ENCODE assay signal across 14 cellular contexts in genomic region chr1:59204001-59204400, GRCh38.
DNase-seq lines count a peak whose midpoint lies in the region; ATAC-seq and TF ChIP-seq lines count a peak whose summit lies in the region.
"Had no signal": no experiment of that assay in that cellular context is flagged by ENCODE, and none has a peak within 500 bp of the region (broad histone marks: within the 10 kb centered on the region; RNA-seq: fewer than 3 reads in every experiment).

No MANE protein-coding gene starts in this region.

- no peaks in the 10 kb centered on the region for H3K27me3 ChIP-seq in colonic mucosa
- H3K27me3 ChIP-seq in gastrocnemius medialis, result no peaks in the 10 kb centered on the region
- H3K27me3 ChIP-seq in esophagus muscularis mucosa, result no peaks in the 10 kb centered on the region

- WGBS in esophagus muscularis mucosa, result 63% methylated on average over 1 of the region's 1 CpG

- TF ChIP-seq CTCF in colonic mucosa (IDR thresholded peaks at IDR 0.05), result no peak
- TF ChIP-seq CTCF in gastrocnemius medialis (IDR thresholded peaks at IDR 0.05 in 4 of 5, conservative IDR thresholded peaks at IDR 0.05 in 1 of 5), result no peak
- no peak for TF ChIP-seq CTCF in esophagus muscularis mucosa (IDR thresholded peaks at IDR 0.05)

- in situ Hi-C loops in gastrocnemius medialis (cut with MboI; ENCODE audit: low sequenced_read_pairs in 4 of 4), result no loop called here

- H3K4me1 ChIP-seq in colonic mucosa, result peaks cover 8% of the 10 kb centered on the region
- peaks cover 0 to 12% of the 10 kb centered on the region in 2 donors for H3K4me1 ChIP-seq in gastrocnemius medialis
- peaks cover 0 to 8% (median 3%) of the 10 kb centered on the region in 4 donors for H3K4me1 ChIP-seq in esophagus muscularis mucosa

- H3K27ac ChIP-seq in colonic mucosa (peak overlapping the region; percentile 37), gastrocnemius medialis (peak overlapping the region; percentile 19 to 40 (median 31)), esophagus muscularis mucosa (replicated peaks in 1 of 4) (peak overlapping the region in 1 of 4 donors; percentile 10)

- intact Hi-C loops in colonic mucosa (cut with DNase I) (no loop called here), left ventricle myocardium superior (cut with micrococcal nuclease) (no loop called here), gastrocnemius medialis (cut with DNase I; ENCODE audit: low total_unique reads) (no loop called here), esophagus muscularis mucosa (cut with DNase I) (no loop called here)

- no peaks in the 10 kb centered on the region for H3K9me3 ChIP-seq in colonic mucosa
- no peaks in the 10 kb centered on the region for H3K9me3 ChIP-seq in gastrocnemius medialis
- H3K9me3 ChIP-seq in esophagus muscularis mucosa, result peaks cover 0 to 6% (median 3%) of the 10 kb centered on the region in 4 donors

- H3K9ac ChIP-seq in colonic mucosa (ENCODE audit: low read depth in 2 of 2, low read length in 2 of 2), result no peak overlapping the region

- TF ChIP-seq POLR2A in gastrocnemius medialis (IDR thresholded peaks at IDR 0.05) (no peak), esophagus muscularis mucosa (IDR thresholded peaks at IDR 0.05; ENCODE audit: low read depth) (no peak)

- ATAC-seq in left ventricle myocardium superior (peak; percentile 95), gastrocnemius medialis (peak; percentile 78 to 90), HG03354 (IDR thresholded peaks at IDR 0.05; ENCODE audit: poor library complexity, severe bottlenecking, unreplicated experiment) (no peak)
- ATAC-seq: stimulated activated memory B cell treated with anti-CD40 and anti-IgM and Interleukin-4, amounts not matched to agents 10 μg/mL and 1 μg/mL and 100 μg/mL, for 72 hours had no signal

- H3K4me3 ChIP-seq in colonic mucosa (no peak overlapping the region), gastrocnemius medialis (no peak overlapping the region), esophagus muscularis mucosa (no peak overlapping the region)

- no peak for TF ChIP-seq EP300 in esophagus muscularis mucosa (IDR thresholded peaks at IDR 0.05)

- DNase-seq in HuH-7.5 (ENCODE audit: low spot score), result peak; percentile 13
- DNase-seq in colonic mucosa, result peak; percentile 70
- peak; percentile 67 for DNase-seq in left ventricle myocardium superior
- peak; percentile 36 to 58 for DNase-seq in gastrocnemius medialis
- DNase-seq in T-helper 1 cell, result no peak
- DNase-seq in esophagus muscularis mucosa (ENCODE audit: extremely low spot score), result no peak
- no peak for DNase-seq in NCI-H82 treated with DMSO at 0.1 percent for 48 hours (lab: John Stamatoyannopoulos, UW; ENCODE audit: unreplicated experiment)
- DNase-seq: activated CD4-positive, alpha-beta T cell treated with anti-CD3 and anti-CD28 coated beads, Interleukin-2, amount 50 U/mL, for 1 hour; CD4-positive, alpha-beta memory T cell; NCI-H1436; NCI-H774; stimulated activated CD4-positive, alpha-beta T cell treated with anti-CD3 and anti-CD28 coated beads, Interleukin-2, amount 100 ng/mL, for 24 hours had no signal

- H3K36me3 ChIP-seq in colonic mucosa (no peaks in the 10 kb centered on the region), gastrocnemius medialis (no peaks in the 10 kb centered on the region), esophagus muscularis mucosa (no peaks in the 10 kb centered on the region)

Comparison
In these comparisons a context has a peak if more than half of its experiments do, and no peak if none do; other contexts are left out.
1. DNase-seq: peak in HuH-7.5 (single experiment), colonic mucosa (single experiment), left ventricle myocardium superior (single experiment) and gastrocnemius medialis (2 of 2); none in T-helper 1 cell (0 of 5), esophagus muscularis mucosa (single experiment) and NCI-H82 treated with DMSO at 0.1 percent for 48 hours (single experiment).